8 cellular contexts compared by ENCODE assay signal in the genomic region with DNA sequence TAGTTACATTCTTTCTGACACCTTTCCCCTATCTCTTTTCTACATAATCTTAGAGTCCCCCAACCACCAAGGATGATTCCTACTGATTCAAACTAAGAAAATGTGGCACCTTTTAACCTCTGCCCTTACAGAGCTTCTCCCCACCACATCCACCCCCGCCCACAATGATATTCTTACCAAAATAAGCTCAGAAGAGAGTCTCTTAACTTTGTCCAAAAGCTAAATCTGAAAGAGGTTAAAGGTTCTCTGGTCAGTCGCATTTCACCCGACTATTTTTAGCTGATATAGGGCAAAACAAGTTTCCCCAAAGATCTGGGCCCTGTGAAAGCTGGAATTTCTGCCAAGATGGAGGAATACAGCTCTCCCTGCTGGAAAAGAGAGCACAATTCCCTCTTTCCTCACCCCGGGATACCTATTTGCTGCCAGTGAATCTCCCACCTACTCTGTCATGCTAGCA.
DNase-seq lines count a peak whose midpoint lies in the region; ATAC-seq and TF ChIP-seq lines count a peak whose summit lies in the region.

No MANE protein-coding gene starts in this region.

- peak; percentile 8 for TF ChIP-seq CTCF in fibroblast of villous mesenchyme (IDR thresholded peaks at IDR 0.05; ENCODE audit: insufficient read depth, low read depth, low read length)
- TF ChIP-seq CTCF in smooth muscle cell (IDR thresholded peaks at IDR 0.05; ENCODE audit: borderline replicate concordance, insufficient read depth, poor library complexity, severe bottlenecking), result no peak

- H3K36me3 ChIP-seq in smooth muscle cell (ENCODE audit: low read depth), result no peaks in the 10 kb centered on the region

- H2AFZ ChIP-seq in smooth muscle cell (ENCODE audit: low read depth), result no peak overlapping the region

- WGBS in smooth muscle cell (ENCODE audit: low lambda C conversion rate), result 92% methylated on average over 4 of the region's 4 CpGs

- H3K4me1 ChIP-seq in smooth muscle cell (ENCODE audit: low read depth), result peaks cover 11% of the 10 kb centered on the region

- H4K20me1 ChIP-seq in smooth muscle cell (ENCODE audit: low read depth), result no peaks in the 10 kb centered on the region

- ATAC-seq in GM19351 (IDR thresholded peaks at IDR 0.05; ENCODE audit: unreplicated experiment) (peak; percentile 39), HG02588 (IDR thresholded peaks at IDR 0.05; ENCODE audit: unreplicated experiment) (no peak), HG03135 (IDR thresholded peaks at IDR 0.05; ENCODE audit: unreplicated experiment) (no peak)

- peaks cover 18% of the 10 kb centered on the region for H3F3A ChIP-seq in smooth muscle cell (ENCODE audit: low read depth)

- H3K79me2 ChIP-seq in smooth muscle cell (ENCODE audit: low read depth), result no peaks in the 10 kb centered on the region

- peak overlapping the region; percentile 58 for H3K27ac ChIP-seq in smooth muscle cell (ENCODE audit: low read depth)

- H3K9me3 ChIP-seq in smooth muscle cell (replicated peaks; ENCODE audit: low read depth), result no peaks in the 10 kb centered on the region

- H3K4me3 ChIP-seq in fibroblast of villous mesenchyme (ENCODE audit: low read depth, low read length) (no peak overlapping the region), smooth muscle cell (no peak overlapping the region)

- H3K27me3 ChIP-seq in smooth muscle cell (ENCODE audit: low read depth), result no peaks in the 10 kb centered on the region

- peak; percentile 43 to 53 for DNase-seq in activated CD4-positive, alpha-beta T cell treated with anti-CD3 and anti-CD28 coated beads, Interleukin-2, amount 50 U/mL, for 48 hours
- peak; percentile 28 for DNase-seq in fibroblast of villous mesenchyme (ENCODE audit: low read depth)
- DNase-seq in smooth muscle cell (lab: John Stamatoyannopoulos, UW; ENCODE audit: unreplicated experiment), result no peak
- DNase-seq in retina, result no peak
- DNase-seq in SIG-M5 treated with dmso at 0.1 percent for 504 hours (lab: John Stamatoyannopoulos, UW; ENCODE audit: unreplicated experiment), result no peak

- H3K9ac ChIP-seq in smooth muscle cell (ENCODE audit: low read depth), result no peak overlapping the region

- H3K4me2 ChIP-seq in smooth muscle cell, result peak overlapping the region; percentile 4

Comparison
In these comparisons a context has a peak if more than half of its experiments do, and no peak if none do; other contexts are left out.
1. DNase-seq: peak in activated CD4-positive, alpha-beta T cell treated with anti-CD3 and anti-CD28 coated beads, Interleukin-2, amount 50 U/mL, for 48 hours (2 of 2) and fibroblast of villous mesenchyme (single experiment); none in smooth muscle cell (single experiment), retina (single experiment) and SIG-M5 treated with dmso at 0.1 percent for 504 hours (single experiment).